ENCODE assay signal across 35 cellular contexts in genomic region chr12:8532045-8532444, GRCh38. TPM values are rescaled to one million over a fixed set of nuclear protein-coding genes. Genes with fewer than 3 reads are reported as not detected.
"Had no signal": no experiment of that assay in that cellular context is flagged by ENCODE, and none has a peak within 500 bp of the region (broad histone marks: within the 10 kb centered on the region; RNA-seq: fewer than 3 reads in every experiment).

No MANE protein-coding gene starts in this region.

- H3K9me3 ChIP-seq: ascending aorta, breast epithelium, colonic mucosa, esophagus squamous epithelium, gastroesophageal sphincter, heart right ventricle had no signal

- H3K4me3 Mint-ChIP-seq: activated CD4-positive, alpha-beta memory T cell treated with anti-CD3 and anti-CD28 coated beads, Interleukin-2, amount 10 ng/mL, durations not matched to agents 7 days and 5 days; activated CD4-positive, alpha-beta T cell treated with anti-CD3 and anti-CD28 coated beads, Interleukin-2, amount 10 ng/mL, durations not matched to agents 7 days and 5 days; activated naive CD4-positive, alpha-beta T cell treated with anti-CD3 and anti-CD28 coated beads, Interleukin-2, amount 10 ng/mL, durations not matched to agents 7 days and 5 days; activated naive CD8-positive, alpha-beta T cell treated with anti-CD3 and anti-CD28 coated beads, Interleukin-2, amount 10 ng/mL, durations not matched to agents 7 days and 5 days; activated T-cell treated with anti-CD3 and anti-CD28 coated beads, Interleukin-2, amount 50 U/mL, for 24 hours; activated T-cell treated with anti-CD3 and anti-CD28 coated beads, Interleukin-2, amount 50 U/mL, for 72 hours; brain; WTC11 had no signal

- H3K4me3 ChIP-seq: ascending aorta, breast epithelium, cardiac muscle cell, colonic mucosa, esophagus squamous epithelium, gastroesophageal sphincter, heart right ventricle had no signal

- H3K4me1 Mint-ChIP-seq: activated CD4-positive, alpha-beta memory T cell treated with anti-CD3 and anti-CD28 coated beads, Interleukin-2, amount 10 ng/mL, durations not matched to agents 7 days and 5 days; activated CD4-positive, alpha-beta T cell treated with anti-CD3 and anti-CD28 coated beads, Interleukin-2, amount 10 ng/mL, durations not matched to agents 7 days and 5 days; activated naive CD4-positive, alpha-beta T cell treated with anti-CD3 and anti-CD28 coated beads, Interleukin-2, amount 10 ng/mL, durations not matched to agents 7 days and 5 days; activated naive CD8-positive, alpha-beta T cell treated with anti-CD3 and anti-CD28 coated beads, Interleukin-2, amount 10 ng/mL, durations not matched to agents 7 days and 5 days; brain had no signal

- H3K4me1 ChIP-seq: ascending aorta, breast epithelium, colonic mucosa, esophagus squamous epithelium, gastroesophageal sphincter, heart right ventricle had no signal

- H3K27me3 ChIP-seq: ascending aorta, cardiac muscle cell, colonic mucosa had no signal

- H3K36me3 Mint-ChIP-seq: activated naive CD4-positive, alpha-beta T cell treated with anti-CD3 and anti-CD28 coated beads, Interleukin-2, amount 10 ng/mL, durations not matched to agents 7 days and 5 days; activated naive CD8-positive, alpha-beta T cell treated with anti-CD3 and anti-CD28 coated beads, Interleukin-2, amount 10 ng/mL, durations not matched to agents 7 days and 5 days; brain; WTC11 had no signal

- H3K27ac Mint-ChIP-seq: activated CD4-positive, alpha-beta memory T cell treated with anti-CD3 and anti-CD28 coated beads, Interleukin-2, amount 10 ng/mL, durations not matched to agents 7 days and 5 days; activated CD4-positive, alpha-beta T cell treated with anti-CD3 and anti-CD28 coated beads, Interleukin-2, amount 10 ng/mL, durations not matched to agents 7 days and 5 days; activated naive CD4-positive, alpha-beta T cell treated with anti-CD3 and anti-CD28 coated beads, Interleukin-2, amount 10 ng/mL, durations not matched to agents 7 days and 5 days; activated naive CD4-positive, alpha-beta T cell treated with anti-CD3 and anti-CD28 coated beads, Interleukin-2, amount 50 U/mL, for 72 hours; activated naive CD8-positive, alpha-beta T cell treated with anti-CD3 and anti-CD28 coated beads, Interleukin-2, amount 10 ng/mL, durations not matched to agents 7 days and 5 days; activated T-cell treated with anti-CD3 and anti-CD28 coated beads, Interleukin-2, amount 50 U/mL, for 24 hours; activated T-cell treated with anti-CD3 and anti-CD28 coated beads, Interleukin-2, amount 50 U/mL, for 72 hours; brain; WTC11 had no signal

- DNase-seq: activated CD4-positive, alpha-beta memory T cell treated with anti-CD3 and anti-CD28 coated beads, Interleukin-2, amount 10 ng/mL, durations not matched to agents 7 days and 5 days; activated CD4-positive, alpha-beta T cell treated with anti-CD3 and anti-CD28 coated beads for 1 hour; activated CD4-positive, alpha-beta T cell treated with anti-CD3 and anti-CD28 coated beads for 4 hours; activated CD4-positive, alpha-beta T cell treated with anti-CD3 and anti-CD28 coated beads, Interleukin-2, amount 10 ng/mL, durations not matched to agents 7 days and 5 days; activated CD4-positive, alpha-beta T cell treated with anti-CD3 and anti-CD28 coated beads, Interleukin-2, amount 50 U/mL, for 4 hours; activated CD8-positive, alpha-beta memory T cell treated with anti-CD3 and anti-CD28 coated beads, Interleukin-2, amount 50 U/mL, for 48 hours; activated gamma-delta T cell; activated naive CD4-positive, alpha-beta T cell; activated naive CD4-positive, alpha-beta T cell treated with anti-CD3 and anti-CD28 coated beads, Interleukin-2, amount 10 ng/mL, durations not matched to agents 7 days and 5 days; activated naive CD8-positive, alpha-beta T cell treated with anti-CD3 and anti-CD28 coated beads, Interleukin-2, amount 10 ng/mL, durations not matched to agents 7 days and 5 days; activated T-cell treated with anti-CD3 and anti-CD28 coated beads for 4 hours; activated T-cell treated with anti-CD3 and anti-CD28 coated beads, Interleukin-2, amount 50 U/mL, for 24 hours; activated T-cell treated with anti-CD3 and anti-CD28 coated beads, Interleukin-2, amount 50 U/mL, for 72 hours; central memory CD4-positive, alpha-beta T cell; cerebellar nuclear complex; colonic mucosa; effector CD8-positive, alpha-beta T cell; esophagus squamous epithelium; foreskin melanocyte; heart right ventricle; T-helper 2 cell had no signal

- H3K36me3 ChIP-seq: ascending aorta, breast epithelium, cardiac muscle cell, colonic mucosa, esophagus squamous epithelium, gastroesophageal sphincter had no signal

- H3K9me3 Mint-ChIP-seq: activated CD4-positive, alpha-beta memory T cell treated with anti-CD3 and anti-CD28 coated beads, Interleukin-2, amount 10 ng/mL, durations not matched to agents 7 days and 5 days; activated CD4-positive, alpha-beta T cell treated with anti-CD3 and anti-CD28 coated beads, Interleukin-2, amount 10 ng/mL, durations not matched to agents 7 days and 5 days; activated naive CD4-positive, alpha-beta T cell treated with anti-CD3 and anti-CD28 coated beads, Interleukin-2, amount 10 ng/mL, durations not matched to agents 7 days and 5 days; activated naive CD4-positive, alpha-beta T cell treated with anti-CD3 and anti-CD28 coated beads, Interleukin-2, amount 50 U/mL, for 72 hours; activated naive CD8-positive, alpha-beta T cell treated with anti-CD3 and anti-CD28 coated beads, Interleukin-2, amount 10 ng/mL, durations not matched to agents 7 days and 5 days; activated T-cell treated with anti-CD3 and anti-CD28 coated beads, Interleukin-2, amount 50 U/mL, for 24 hours; activated T-cell treated with anti-CD3 and anti-CD28 coated beads, Interleukin-2, amount 50 U/mL, for 72 hours; brain; WTC11 had no signal

- H3K27ac ChIP-seq: ascending aorta, breast epithelium, cardiac muscle cell, colonic mucosa, epithelial cell of prostate, esophagus squamous epithelium, gastroesophageal sphincter, heart right ventricle, VCaP had no signal

RNA-seq across cellular contexts. Expression of gene CLEC4E, which starts 8.7 kb away (rescaled TPM):
- total RNA-seq: activated CD4-positive, alpha-beta memory T cell treated with anti-CD3 and anti-CD28 coated beads, Interleukin-2, amount 10 ng/mL, durations not matched to agents 7 days and 5 days; activated CD4-positive, alpha-beta T cell treated with anti-CD3 and anti-CD28 coated beads, Interleukin-2, amount 10 ng/mL, durations not matched to agents 7 days and 5 days; activated naive CD4-positive, alpha-beta T cell treated with anti-CD3 and anti-CD28 coated beads, Interleukin-2, amount 50 U/mL, for 72 hours; activated naive CD8-positive, alpha-beta T cell treated with anti-CD3 and anti-CD28 coated beads, Interleukin-2, amount 10 ng/mL, durations not matched to agents 7 days and 5 days; activated T-cell treated with anti-CD3 and anti-CD28 coated beads, Interleukin-2, amount 50 U/mL, for 72 hours; ascending aorta; cardiac muscle cell; dermis microvascular lymphatic vessel endothelial cell; endothelial cell of umbilical vein; fibroblast of lung; fibroblast of villous mesenchyme; WTC11 had no signal
- polyA plus RNA-seq: cardiac muscle cell, endothelial cell of umbilical vein, fibroblast of lung had no signal

RNA-seq across cellular contexts. Expression of gene CLEC4D, which starts 18.7 kb away (rescaled TPM):
- total RNA-seq: activated CD4-positive, alpha-beta memory T cell treated with anti-CD3 and anti-CD28 coated beads, Interleukin-2, amount 10 ng/mL, durations not matched to agents 7 days and 5 days; activated CD4-positive, alpha-beta T cell treated with anti-CD3 and anti-CD28 coated beads, Interleukin-2, amount 10 ng/mL, durations not matched to agents 7 days and 5 days; activated naive CD4-positive, alpha-beta T cell treated with anti-CD3 and anti-CD28 coated beads, Interleukin-2, amount 50 U/mL, for 72 hours; activated naive CD8-positive, alpha-beta T cell treated with anti-CD3 and anti-CD28 coated beads, Interleukin-2, amount 10 ng/mL, durations not matched to agents 7 days and 5 days; activated T-cell treated with anti-CD3 and anti-CD28 coated beads, Interleukin-2, amount 50 U/mL, for 72 hours; ascending aorta; dermis microvascular lymphatic vessel endothelial cell; endothelial cell of umbilical vein; fibroblast of lung; fibroblast of villous mesenchyme; glomerular endothelial cell had no signal
- polyA plus RNA-seq: cardiac muscle cell, endothelial cell of umbilical vein, fibroblast of lung had no signal
